Comparison of ENCODE assay signal across 8 cellular contexts in genomic region chr10:109883859-109884771, GRCh38.
A peak's percentile ranks its signal among the peaks of the same experiment; 100 is the strongest.
DNase-seq lines count a peak whose midpoint lies in the region; ATAC-seq and TF ChIP-seq lines count a peak whose summit lies in the region.

No MANE protein-coding gene starts in this region.

- CTCF ChIA-PET in AG04449 (lab: Yijun Ruan, JAX) = interaction anchor here (0.6 to 4.6 kb wide), 93 partner anchors 9 to 1061 kb away, joined by 3 to 74 read pairs (median 5); partner anchors contain the start of gene ADD3

- ATAC-seq in GM18858 (IDR thresholded peaks at IDR 0.05; ENCODE audit: unreplicated experiment) (peak; percentile 46), HG03135 (IDR thresholded peaks at IDR 0.05; ENCODE audit: unreplicated experiment) (peak; percentile 60)

- TF ChIP-seq CTCF in AG04449 (IDR thresholded peaks at IDR 0.05; ENCODE audit: insufficient read depth, low read length, missing control alignments) = peak; percentile 80

- DNase-seq in AG04449 (ENCODE audit: low read depth, low spot score) (peak; percentile 54), NCI-H2227 treated with DMSO at 0.1 percent for 48 hours (lab: John Stamatoyannopoulos, UW) (peak; percentile 62), left kidney (ENCODE audit: low read depth, low spot score) (peak; percentile 97)
- peak; percentile 49 for DNase-seq in activated CD4-positive, alpha-beta T cell treated with anti-CD3 and anti-CD28 coated beads for 1 hour
- DNase-seq in stimulated activated CD4-positive, alpha-beta T cell treated with anti-CD3 and anti-CD28 coated beads, Interleukin-2, amount 100 ng/mL, for 4 hours (ENCODE audit: low read depth) = peak; percentile 45

- H3K27ac ChIP-seq in cingulate gyrus (ENCODE audit: low read depth, low read length) = peak overlapping the region; percentile 73

- POLR2A ChIA-PET in AG04449 (lab: Yijun Ruan, JAX) = interaction anchor here (0.6 to 1.3 kb wide), 7 partner anchors 11 to 615 kb away, joined by 3 to 6 read pairs (median 3); partner anchors contain the start of gene ADD3

- no peak overlapping the region for H3K4me3 ChIP-seq in AG04449 (ENCODE audit: low read depth, low read length)

Comparison
In these comparisons a context has a peak if more than half of its experiments do, and no peak if none do; other contexts are left out.
1. DNase-seq: peak in every context shown above with its lines; median percentile 97 in left kidney; 62 in NCI-H2227 treated with DMSO at 0.1 percent for 48 hours; 54 in AG04449; 49 in activated CD4-positive, alpha-beta T cell treated with anti-CD3 and anti-CD28 coated beads for 1 hour; 45 in stimulated activated CD4-positive, alpha-beta T cell treated with anti-CD3 and anti-CD28 coated beads, Interleukin-2, amount 100 ng/mL, for 4 hours.